In the genomic region with DNA sequence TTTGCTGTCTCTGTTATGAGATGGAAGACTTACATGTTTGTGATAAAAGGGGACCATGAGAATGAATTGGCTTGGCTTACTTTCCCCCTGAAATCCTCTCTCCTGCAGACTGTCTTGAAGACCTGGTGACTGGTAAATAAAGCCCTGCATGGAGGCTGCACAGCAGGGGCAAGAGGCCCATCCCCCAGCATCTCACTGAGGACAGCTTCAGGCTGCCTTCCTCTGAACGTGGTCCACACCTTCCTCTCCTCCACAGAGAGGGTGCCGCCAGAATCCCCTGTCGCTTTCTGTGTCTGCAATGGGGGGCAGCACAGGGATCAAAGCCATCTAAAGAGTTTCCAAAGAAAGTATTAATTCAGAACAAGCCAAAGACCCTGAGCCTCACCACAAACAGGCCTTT, we compare ENCODE assay signal across 21 cellular contexts.
"Had no signal": no experiment of that assay in that cellular context is flagged by ENCODE, and none has a peak within 500 bp of the region (broad histone marks: within the 10 kb centered on the region; RNA-seq: fewer than 3 reads in every experiment).

No MANE protein-coding gene starts in this region.

- H3K27ac Mint-ChIP-seq: naive thymus-derived CD8-positive, alpha-beta T cell had no signal

- H3K36me3 ChIP-seq: esophagus muscularis mucosa, gastrocnemius medialis, ovary had no signal

- H3K4me1 Mint-ChIP-seq: naive thymus-derived CD8-positive, alpha-beta T cell had no signal

- H3K4me3 Mint-ChIP-seq: naive thymus-derived CD8-positive, alpha-beta T cell; type B pancreatic cell had no signal

- H3K4me3 ChIP-seq: dorsolateral prefrontal cortex, esophagus muscularis mucosa, gastrocnemius medialis, heart right ventricle, mucosa of descending colon, ovary had no signal

- H3K27me3 ChIP-seq: dorsolateral prefrontal cortex, esophagus muscularis mucosa, gastrocnemius medialis, ovary had no signal

- H3K9me3 Mint-ChIP-seq: type B pancreatic cell had no signal

- H3K36me3 Mint-ChIP-seq: naive thymus-derived CD8-positive, alpha-beta T cell; type B pancreatic cell had no signal

- ATAC-seq: gastrocnemius medialis; heart right ventricle; left lobe of liver; mucosa of descending colon; naive thymus-derived CD8-positive, alpha-beta T cell; right cardiac atrium had no signal

- H3K4me1 ChIP-seq: gastrocnemius medialis had no signal

- H3K27me3 Mint-ChIP-seq: naive thymus-derived CD8-positive, alpha-beta T cell; type B pancreatic cell had no signal

- FAIRE-seq: small intestine, urothelium cell line had no signal

- H3K9me3 ChIP-seq: esophagus muscularis mucosa, gastrocnemius medialis, heart right ventricle, mucosa of descending colon, ovary had no signal

- H3K27ac ChIP-seq: dorsolateral prefrontal cortex, epithelial cell of prostate, esophagus muscularis mucosa, gastrocnemius medialis, heart right ventricle, ovary had no signal

- DNase-seq: cortex of kidney; dorsolateral prefrontal cortex; effector memory CD4-positive, alpha-beta T cell; gastrocnemius medialis; heart right ventricle; hypothalamus; islet precursor cell; mammary epithelial cell; mucosa of descending colon; naive thymus-derived CD8-positive, alpha-beta T cell; nucleus accumbens; ovary; right cardiac atrium; small intestine; stimulated activated CD4-positive, alpha-beta T cell treated with anti-CD3 and anti-CD28 coated beads, Interleukin-12 subunit alpha, Interleukin-12 subunit beta, amount 100 ng/mL, for 4 hours; stimulated activated naive CD4-positive, alpha-beta T cell treated with Interleukin-2 at 50 U/mL for 16 hours had no signal
